Comparison of ENCODE assay signal across 1 cellular context in the genomic region with DNA sequence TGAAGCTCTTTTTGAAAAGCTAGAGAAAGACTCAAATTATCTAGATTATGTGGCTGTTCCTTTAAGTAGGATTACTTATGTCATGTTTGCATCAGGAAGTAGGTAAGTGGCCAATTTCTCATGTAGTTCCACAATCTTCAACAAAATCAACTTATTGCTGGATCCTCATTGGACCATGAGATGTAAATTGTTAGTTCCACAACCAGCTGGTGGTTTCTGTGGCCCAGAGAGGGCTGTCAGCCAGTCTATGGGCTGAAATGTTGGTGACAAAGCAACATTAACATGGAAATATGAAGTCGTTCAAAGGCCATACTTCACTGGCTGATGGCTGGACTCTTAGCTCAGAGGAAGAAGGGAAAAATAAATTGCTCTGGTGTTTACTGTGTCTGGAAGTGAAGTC.
TF ChIP-seq lines count a peak whose summit lies in the region.

No MANE protein-coding gene starts in this region.

TF ChIP-seq in IMR-90, 13 proteins besides CTCF, POLR2A, EP300 and RAD21:
- no peak for TF ChIP-seq NFE2L2 (IDR thresholded peaks at IDR 0.05; ENCODE audit: low read depth, low read length)
- no peak for TF ChIP-seq USF2 (IDR thresholded peaks at IDR 0.05; ENCODE audit: low read depth, low read length)
- no peak for TF ChIP-seq ELK1 (IDR thresholded peaks at IDR 0.05; ENCODE audit: borderline replicate concordance, low read depth, low read length)
- TF ChIP-seq MXI1 (IDR thresholded peaks at IDR 0.05; ENCODE audit: borderline replicate concordance, low read depth, low read length): no peak
- no peak for TF ChIP-seq RCOR1 (IDR thresholded peaks at IDR 0.05; ENCODE audit: insufficient replicate concordance, low read length)
- no peak for TF ChIP-seq CHD1 (IDR thresholded peaks at IDR 0.05; ENCODE audit: low read depth, low read length)
- TF ChIP-seq MAZ (IDR thresholded peaks at IDR 0.05; ENCODE audit: borderline replicate concordance, low read depth, low read length): no peak
- no peak for TF ChIP-seq RFX5 (IDR thresholded peaks at IDR 0.05; ENCODE audit: low read depth, low read length)
- no peak for TF ChIP-seq BHLHE40 (IDR thresholded peaks at IDR 0.05; ENCODE audit: low read depth, low read length)
- no peak for TF ChIP-seq FOS (IDR thresholded peaks at IDR 0.05; ENCODE audit: low read depth, low read length)
- TF ChIP-seq SMC3 (IDR thresholded peaks at IDR 0.05; ENCODE audit: low read depth, low read length): no peak
- TF ChIP-seq MAFK (IDR thresholded peaks at IDR 0.05; ENCODE audit: low read depth, low read length): no peak
- no peak for TF ChIP-seq CEBPB (IDR thresholded peaks at IDR 0.05; ENCODE audit: low read depth, low read length)
